In the genomic region with DNA sequence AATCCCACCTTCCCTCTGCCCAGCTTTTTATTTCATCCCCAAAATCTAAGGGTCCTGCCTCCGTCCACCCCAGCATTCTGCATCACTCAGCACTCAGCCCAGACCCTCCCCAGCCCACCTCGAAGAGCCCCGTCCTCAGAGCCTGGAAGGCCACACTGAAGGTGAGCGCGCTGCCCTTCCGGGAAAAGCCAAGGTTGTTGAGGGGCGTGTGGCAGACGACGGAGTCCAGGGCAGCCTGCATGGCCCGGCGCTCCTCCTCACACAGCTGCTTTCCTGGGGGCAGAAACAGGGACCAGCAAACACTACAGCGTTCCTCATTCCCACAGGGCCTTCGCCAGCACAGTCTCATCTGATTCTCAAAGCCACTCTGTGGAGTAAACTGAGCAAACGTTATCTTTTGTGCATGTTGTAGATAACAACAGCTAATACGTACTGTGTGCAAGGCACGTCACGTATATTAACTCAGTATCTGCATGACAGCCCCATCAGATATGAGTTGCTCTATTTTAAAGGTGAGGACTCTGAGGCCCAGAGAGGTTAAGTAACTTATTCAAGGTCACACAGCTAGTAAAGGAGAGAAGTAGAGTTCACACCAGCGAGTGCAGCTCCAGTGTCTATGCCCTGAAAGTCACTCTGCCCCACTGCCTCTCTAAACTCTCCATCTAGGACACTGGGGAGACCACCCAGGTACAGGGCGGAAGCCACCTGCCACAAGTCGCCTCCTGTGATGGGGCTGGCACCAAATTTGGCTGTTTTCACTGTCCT, we compare ENCODE assay signal across 1 cellular context.
TF ChIP-seq lines count a peak whose summit lies in the region.

No MANE protein-coding gene starts in this region.

TF ChIP-seq in GM12878, 131 proteins besides CTCF, POLR2A, EP300 and RAD21:
- TF ChIP-seq, protein P1, sequence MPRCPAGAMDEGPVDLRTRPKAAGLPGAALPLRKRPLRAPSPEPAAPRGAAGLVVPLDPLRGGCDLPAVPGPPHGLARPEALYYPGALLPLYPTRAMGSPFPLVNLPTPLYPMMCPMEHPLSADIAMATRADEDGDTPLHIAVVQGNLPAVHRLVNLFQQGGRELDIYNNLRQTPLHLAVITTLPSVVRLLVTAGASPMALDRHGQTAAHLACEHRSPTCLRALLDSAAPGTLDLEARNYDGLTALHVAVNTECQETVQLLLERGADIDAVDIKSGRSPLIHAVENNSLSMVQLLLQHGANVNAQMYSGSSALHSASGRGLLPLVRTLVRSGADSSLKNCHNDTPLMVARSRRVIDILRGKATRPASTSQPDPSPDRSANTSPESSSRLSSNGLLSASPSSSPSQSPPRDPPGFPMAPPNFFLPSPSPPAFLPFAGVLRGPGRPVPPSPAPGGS (IDR thresholded peaks at IDR 0.05; ENCODE audit: borderline replicate concordance, insufficient read depth, low read depth, low read length, poor library complexity, severe bottlenecking) = no peak
- TF ChIP-seq, protein P2, sequence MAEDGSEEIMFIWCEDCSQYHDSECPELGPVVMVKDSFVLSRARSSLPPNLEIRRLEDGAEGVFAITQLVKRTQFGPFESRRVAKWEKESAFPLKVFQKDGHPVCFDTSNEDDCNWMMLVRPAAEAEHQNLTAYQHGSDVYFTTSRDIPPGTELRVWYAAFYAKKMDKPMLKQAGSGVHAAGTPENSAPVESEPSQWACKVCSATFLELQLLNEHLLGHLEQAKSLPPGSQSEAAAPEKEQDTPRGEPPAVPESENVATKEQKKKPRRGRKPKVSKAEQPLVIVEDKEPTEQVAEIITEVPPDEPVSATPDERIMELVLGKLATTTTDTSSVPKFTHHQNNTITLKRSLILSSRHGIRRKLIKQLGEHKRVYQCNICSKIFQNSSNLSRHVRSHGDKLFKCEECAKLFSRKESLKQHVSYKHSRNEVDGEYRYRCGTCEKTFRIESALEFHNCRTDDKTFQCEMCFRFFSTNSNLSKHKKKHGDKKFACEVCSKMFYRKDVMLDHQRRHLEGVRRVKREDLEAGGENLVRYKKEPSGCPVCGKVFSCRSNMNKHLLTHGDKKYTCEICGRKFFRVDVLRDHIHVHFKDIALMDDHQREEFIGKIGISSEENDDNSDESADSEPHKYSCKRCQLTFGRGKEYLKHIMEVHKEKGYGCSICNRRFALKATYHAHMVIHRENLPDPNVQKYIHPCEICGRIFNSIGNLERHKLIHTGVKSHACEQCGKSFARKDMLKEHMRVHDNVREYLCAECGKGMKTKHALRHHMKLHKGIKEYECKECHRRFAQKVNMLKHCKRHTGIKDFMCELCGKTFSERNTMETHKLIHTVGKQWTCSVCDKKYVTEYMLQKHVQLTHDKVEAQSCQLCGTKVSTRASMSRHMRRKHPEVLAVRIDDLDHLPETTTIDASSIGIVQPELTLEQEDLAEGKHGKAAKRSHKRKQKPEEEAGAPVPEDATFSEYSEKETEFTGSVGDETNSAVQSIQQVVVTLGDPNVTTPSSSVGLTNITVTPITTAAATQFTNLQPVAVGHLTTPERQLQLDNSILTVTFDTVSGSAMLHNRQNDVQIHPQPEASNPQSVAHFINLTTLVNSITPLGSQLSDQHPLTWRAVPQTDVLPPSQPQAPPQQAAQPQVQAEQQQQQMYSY (CRISPR knock-in tag; IDR thresholded peaks at IDR 0.05) = no peak
- TF ChIP-seq RUNX3 (IDR thresholded peaks at IDR 0.05; ENCODE audit: low read length) = no peak
- peak; percentile 57 for TF ChIP-seq SMARCA5 (IDR thresholded peaks at IDR 0.05)
